8 cellular contexts compared by ENCODE assay signal in genomic region chr10:91162050-91162494, GRCh38. TPM values are rescaled to one million over a fixed set of nuclear protein-coding genes. Genes with fewer than 3 reads are reported as not detected.
A peak's percentile ranks its signal among the peaks of the same experiment; 100 is the strongest.
DNase-seq lines count a peak whose midpoint lies in the region; ATAC-seq and TF ChIP-seq lines count a peak whose summit lies in the region.

No MANE protein-coding gene starts in this region.

- intact Hi-C loops in Right ventricle myocardium inferior (cut with DNase I) (loop anchor here (2.0 to 10.0 kb wide), 5 partner anchors 35 to 247 kb away; partner anchors contain the start of gene PCGF5), cardiac septum (cut with DNase I) (loop anchor here (2.0 to 5.0 kb wide), 3 partner anchors 59 to 90 kb away; partner anchors contain the start of gene PCGF5), esophagus squamous epithelium (cut with DNase I) (no loop called here)

- H3K4me3 ChIP-seq in esophagus squamous epithelium (peak overlapping the region; percentile 65 to 94 (median 86)), neutrophil (ENCODE audit: low read depth in 1 of 2, low read length in 1 of 2) (peak overlapping the region; percentile 46 to 82)

- no peak for TF ChIP-seq CTCF in VCaP (conservative IDR thresholded peaks at IDR 0.05)
- TF ChIP-seq CTCF in esophagus squamous epithelium (IDR thresholded peaks at IDR 0.05), result no peak
- no peak for TF ChIP-seq CTCF in neutrophil (IDR thresholded peaks at IDR 0.05)

- 6 to 10% methylated on average over 5 to 10 of the region's 13 CpGs for WGBS in esophagus squamous epithelium, 2 donors

- H3K27ac ChIP-seq in VCaP (peak overlapping the region; percentile 81), esophagus squamous epithelium (peak overlapping the region; percentile 87 to 98 (median 93)), neutrophil (no peak overlapping the region)

- no peaks in the 10 kb centered on the region for H3K9me3 ChIP-seq in esophagus squamous epithelium
- H3K9me3 ChIP-seq in neutrophil, result no peaks in the 10 kb centered on the region

- H3K36me3 ChIP-seq in esophagus squamous epithelium, result no peaks in the 10 kb centered on the region
- H3K36me3 ChIP-seq in neutrophil, result no peaks in the 10 kb centered on the region

- DNase-seq in Right ventricle myocardium inferior (ENCODE audit: missing footprints) (no peak), cardiac septum (ENCODE audit: low spot score) (no peak), esophagus squamous epithelium (lab: John Stamatoyannopoulos, UW) (no peak), HuH-7 (ENCODE audit: low spot score) (no peak), COR-L47 (lab: John Stamatoyannopoulos, UW) (no peak), mucosa of gallbladder (ENCODE audit: low spot score) (no peak)

- ATAC-seq in Right ventricle myocardium inferior, result peak; percentile 17

- H3K4me1 ChIP-seq in esophagus squamous epithelium, result peaks cover 0 to 31% (median 9%) of the 10 kb centered on the region in 3 donors
- H3K4me1 ChIP-seq in neutrophil (ENCODE audit: control insufficient read depth in 1 of 2, insufficient read depth in 1 of 2, low read depth in 1 of 2, low read length in 1 of 2), result peaks cover 12 to 13% of the 10 kb centered on the region in 2 experiments

- H3K27me3 ChIP-seq in esophagus squamous epithelium, result peaks cover 0 to 5% (median 0%) of the 10 kb centered on the region in 4 donors
- peaks cover 79% of the 10 kb centered on the region for H3K27me3 ChIP-seq in neutrophil

- TF ChIP-seq POLR2A in esophagus squamous epithelium (IDR thresholded peaks at IDR 0.05), result no peak

RNA-seq across cellular contexts. Expression of gene PCGF5, which starts 58.4 kb away (rescaled TPM):
- 63.2 TPM for total RNA-seq in Right ventricle myocardium inferior
- 135 TPM for total RNA-seq in cardiac septum
- total RNA-seq in esophagus squamous epithelium, result 10 to 100 TPM; 17.3 to 39.3 (median 23.4) TPM
- total RNA-seq in mucosa of gallbladder, result 45.0 TPM
